In the genomic region with DNA sequence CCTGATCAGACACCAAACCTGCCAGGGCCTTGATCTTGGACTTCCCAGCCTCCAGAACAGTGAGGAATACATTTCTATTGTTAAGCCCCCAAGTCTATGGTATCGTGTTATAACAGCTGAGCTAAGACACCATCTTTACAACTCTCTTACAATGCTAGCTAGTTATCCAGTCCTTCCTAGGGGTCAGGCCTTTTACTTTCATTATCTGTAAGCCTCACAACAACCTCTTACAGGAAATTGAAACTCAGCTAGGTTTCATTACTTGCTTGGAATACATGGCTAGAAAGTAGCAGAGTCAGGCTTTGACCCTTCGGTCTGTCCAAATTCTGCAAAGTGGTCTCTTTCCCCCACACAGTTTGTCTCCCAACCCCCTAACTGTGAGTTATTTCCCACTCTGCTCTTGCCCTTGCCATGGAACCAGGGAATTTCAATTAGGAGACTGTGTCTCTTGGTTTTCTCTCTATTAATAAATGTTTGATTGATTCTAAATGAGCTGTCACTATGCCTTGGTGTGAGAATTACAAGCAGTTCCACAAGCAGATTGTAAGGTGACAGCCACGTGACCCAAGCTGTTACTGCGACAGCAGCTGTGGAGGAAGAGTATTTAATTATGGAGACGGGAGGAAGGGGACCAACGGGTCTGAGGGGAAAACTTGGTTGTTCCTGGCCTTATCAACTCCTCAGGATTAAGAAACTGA, we compare ENCODE assay signal across 9 cellular contexts. TPM values are rescaled to one million over a fixed set of nuclear protein-coding genes. Genes with fewer than 3 reads are reported as not detected.
DNase-seq lines count a peak whose midpoint lies in the region; ATAC-seq and TF ChIP-seq lines count a peak whose summit lies in the region.
"Had no signal": no experiment of that assay in that cellular context is flagged by ENCODE, and none has a peak within 500 bp of the region (broad histone marks: within the 10 kb centered on the region; RNA-seq: fewer than 3 reads in every experiment).

No MANE protein-coding gene starts in this region.

- H3K4me3 ChIP-seq in MM.1S (ENCODE audit: low read length) (peak overlapping the region; percentile 34), trophoblast cell (ENCODE audit: low read depth, low read length) (no peak overlapping the region), tibial nerve (no peak overlapping the region)
- H3K4me3 ChIP-seq: left ventricle myocardium inferior had no signal

- no peaks in the 10 kb centered on the region for H3K27me3 ChIP-seq in MM.1S (replicated peaks; ENCODE audit: insufficient read depth, low read length)
- H3K27me3 ChIP-seq in trophoblast cell (ENCODE audit: insufficient read depth, low read length): no peaks in the 10 kb centered on the region
- no peaks in the 10 kb centered on the region for H3K27me3 ChIP-seq in tibial nerve

- no peak overlapping the region for H2BK12ac ChIP-seq in trophoblast cell (ENCODE audit: low read length)

- H3K79me1 ChIP-seq in trophoblast cell (ENCODE audit: low read length): no peaks in the 10 kb centered on the region

- peaks cover 14% of the 10 kb centered on the region for H3F3A ChIP-seq in MM.1S (ENCODE audit: insufficient read depth, low read length)

- no peak overlapping the region for H2BK5ac ChIP-seq in trophoblast cell (ENCODE audit: low read depth, low read length, poor library complexity)

- H3K27ac Mint-ChIP-seq in nephron progenitor cell: peak overlapping the region; percentile 88
- H3K27ac Mint-ChIP-seq: IgD-negative memory B cell had no signal

- H3K79me2 ChIP-seq in MM.1S (ENCODE audit: low read length) (no peaks in the 10 kb centered on the region), trophoblast cell (ENCODE audit: control insufficient read depth, insufficient read depth, low read length, poor library complexity) (no peaks in the 10 kb centered on the region)

- no peak for TF ChIP-seq EP300 in tibial nerve (IDR thresholded peaks at IDR 0.05)

- no peak overlapping the region for H3K18ac ChIP-seq in trophoblast cell (ENCODE audit: low read length)

- no peaks in the 10 kb centered on the region for H3K36me3 Mint-ChIP-seq in nephron progenitor cell (ENCODE audit: low read depth)
- H3K36me3 Mint-ChIP-seq: IgD-negative memory B cell had no signal

- no peak overlapping the region for H4K12ac ChIP-seq in trophoblast cell (ENCODE audit: low read depth, low read length)

- peaks cover 14% of the 10 kb centered on the region for H3K4me1 ChIP-seq in MM.1S (ENCODE audit: low read length)
- peaks cover 6 to 10% of the 10 kb centered on the region in 2 experiments for H3K4me1 ChIP-seq in trophoblast cell (ENCODE audit: control insufficient read depth in 1 of 2, insufficient read depth in 2 of 2, low read length in 2 of 2)
- peaks cover 0 to 7% (median 3%) of the 10 kb centered on the region in 4 donors for H3K4me1 ChIP-seq in tibial nerve

- H3K4me2 ChIP-seq in MM.1S (ENCODE audit: low read depth, low read length) (peak overlapping the region; percentile 87), trophoblast cell (ENCODE audit: low read length) (no peak overlapping the region)

- H3K9me3 ChIP-seq in MM.1S (replicated peaks; ENCODE audit: insufficient read depth, low read length): no peaks in the 10 kb centered on the region
- no peaks in the 10 kb centered on the region for H3K9me3 ChIP-seq in trophoblast cell (ENCODE audit: insufficient read depth, low read depth, low read length)
- H3K9me3 ChIP-seq in tibial nerve: no peaks in the 10 kb centered on the region
- H3K9me3 ChIP-seq: left ventricle myocardium inferior had no signal

- TF ChIP-seq POLR2A in tibial nerve (IDR thresholded peaks at IDR 0.05): no peak

- no peak overlapping the region for H3K4me3 Mint-ChIP-seq in nephron progenitor cell
- H3K4me3 Mint-ChIP-seq: IgD-negative memory B cell had no signal

- H2AFZ ChIP-seq in MM.1S (ENCODE audit: low read length) (no peak overlapping the region), trophoblast cell (ENCODE audit: insufficient read depth, low read length, poor library complexity) (no peak overlapping the region)

- no peaks in the 10 kb centered on the region for H4K20me1 ChIP-seq in MM.1S (ENCODE audit: insufficient read depth, low read length)

- peaks cover 45% of the 10 kb centered on the region for H3K4me1 Mint-ChIP-seq in nephron progenitor cell

- no peak overlapping the region for H3K14ac ChIP-seq in trophoblast cell (ENCODE audit: low read length)

- no peak overlapping the region for H4K91ac ChIP-seq in trophoblast cell (ENCODE audit: low read depth, low read length)

- no peaks in the 10 kb centered on the region for H3K9me2 ChIP-seq in MM.1S (replicated peaks; ENCODE audit: insufficient read depth, low read length)

- DNase-seq in MM.1S (peak; percentile 88), nephron progenitor cell (no peak), GM03348 (ENCODE audit: low spot score) (no peak), trophoblast cell (no peak), tibial nerve (ENCODE audit: low spot score in 2 of 2) (no peak)
- DNase-seq: left ventricle myocardium inferior had no signal

- H3K9ac ChIP-seq in MM.1S (ENCODE audit: low read length): no peak overlapping the region
- H3K9ac ChIP-seq in trophoblast cell (ENCODE audit: low read length): no peak overlapping the region

- no peak overlapping the region for H3K4ac ChIP-seq in trophoblast cell (ENCODE audit: low read depth, low read length)

- no CpG with 5 or more reads among the region's 6 CpGs for WGBS in trophoblast cell (ENCODE audit: extremely low coverage, insufficient coverage, insufficient read length)
- WGBS in tibial nerve, 2 donors: 67 to 80% methylated on average over 6 of the region's 6 CpGs

- H3K9me3 Mint-ChIP-seq in nephron progenitor cell: no peaks in the 10 kb centered on the region

- H4K8ac ChIP-seq in trophoblast cell (ENCODE audit: low read depth, low read length): no peak overlapping the region

- no peak overlapping the region for H2BK120ac ChIP-seq in trophoblast cell (ENCODE audit: insufficient read depth, low read length, poor library complexity)

- H2AK5ac ChIP-seq in trophoblast cell (ENCODE audit: low read length): no peak overlapping the region

- peaks cover 11% of the 10 kb centered on the region for H3K27me3 Mint-ChIP-seq in nephron progenitor cell (ENCODE audit: low read depth, poor library complexity)

- TF ChIP-seq CTCF in MM.1S (IDR thresholded peaks at IDR 0.05; ENCODE audit: low read length): no peak
- TF ChIP-seq CTCF in nephron progenitor cell (IDR thresholded peaks at IDR 0.05): no peak
- TF ChIP-seq CTCF in tibial nerve (IDR thresholded peaks at IDR 0.05): no peak

- peak overlapping the region; percentile 53; the same call in 1 of the 2 replicates for H3K27ac ChIP-seq in MM.1S (ENCODE audit: low read length)
- H3K27ac ChIP-seq in trophoblast cell (ENCODE audit: low read depth, low read length): no peak overlapping the region
- H3K27ac ChIP-seq in tibial nerve: no peak overlapping the region
- H3K27ac ChIP-seq: left ventricle myocardium inferior had no signal

- peak; percentile 95 for ATAC-seq in GM18867 (IDR thresholded peaks at IDR 0.05; ENCODE audit: unreplicated experiment)
- peak; percentile 95 for ATAC-seq in GM21825 (IDR thresholded peaks at IDR 0.05; ENCODE audit: unreplicated experiment)

- no peak overlapping the region for H3K23ac ChIP-seq in trophoblast cell (ENCODE audit: low read length)

- H3K36me3 ChIP-seq in MM.1S (replicated peaks; ENCODE audit: insufficient read depth, low read length): no peaks in the 10 kb centered on the region
- no peaks in the 10 kb centered on the region for H3K36me3 ChIP-seq in trophoblast cell (ENCODE audit: control insufficient read depth in 1 of 2, insufficient read depth in 2 of 2, low read length in 2 of 2)
- H3K36me3 ChIP-seq in tibial nerve: no peaks in the 10 kb centered on the region
- H3K36me3 ChIP-seq: left ventricle myocardium inferior had no signal

RNA-seq across cellular contexts. Expression of a gene that starts 38.4 kb away (rescaled TPM):
- polyA plus RNA-seq in trophoblast cell (2013): 52.0 and 56.1 TPM in 2 replicates
- 10 to 100 TPM; 82.5 to 98.6 (median 89.7) TPM for total RNA-seq in tibial nerve
